8 cellular contexts compared by ENCODE assay signal in genomic region chr17:10697092-10698081, GRCh38. TPM values are rescaled to one million over a fixed set of nuclear protein-coding genes. Genes with fewer than 3 reads are reported as not detected.
DNase-seq lines count a peak whose midpoint lies in the region; ATAC-seq, FAIRE-seq and TF ChIP-seq lines count a peak whose summit lies in the region.

Gene ADPRM (plus strand): TSS chr17:10697594. CDS start chr17:10704927, 7,333 bp downstream.
Gene SCO1 (minus strand): TSS chr17:10697533. CDS start chr17:10697507, 26 bp downstream.

- TF ChIP-seq RAD21 in H1 (IDR thresholded peaks at IDR 0.05 in 1 of 2, conservative IDR thresholded peaks at IDR 0.05 in 1 of 2; ENCODE audit: low read depth in 2 of 2, low read length in 2 of 2) = peak in 1 of 2 experiments; percentile 22; a peak in 2 of 4 replicates

- no peak within 1 kb of the TSS for H2BK12ac ChIP-seq in H1 (ENCODE audit: low read depth, low read length)

- no peaks in the 10 kb centered on the region for H3K9me3 ChIP-seq in H1 (ENCODE audit: insufficient read depth in 2 of 2, low read depth in 1 of 2, low read length in 1 of 2)

- no peaks in the 10 kb centered on the region for H3K9me3 Mint-ChIP-seq in memory B cell

- peak within 1 kb of the TSS; percentile 85 for H3K27ac ChIP-seq in H1 (ENCODE audit: low read depth, low read length)

- H3K36me3 Mint-ChIP-seq in memory B cell = peaks cover 14% of the 10 kb centered on the region

- H3K79me2 ChIP-seq in H1 (ENCODE audit: control insufficient read depth in 1 of 2, insufficient read depth in 2 of 2, low read length in 2 of 2) = peaks cover 8 to 57% of the 10 kb centered on the region in 2 experiments

- H3K4me3 ChIP-seq in H1 (ENCODE audit: extremely low read depth in 1 of 4, insufficient read depth in 2 of 4, low read depth in 3 of 4, low read length in 4 of 4) = peak within 1 kb of the TSS; percentile 76 to 97 (median 84)

- peak within 1 kb of the TSS; percentile 84 for H3K4ac ChIP-seq in H1 (replicated peaks; ENCODE audit: insufficient read length, low read depth, low read length)

- no peak within 1 kb of the TSS for H3K14ac ChIP-seq in H1 (ENCODE audit: insufficient read length)

- ATAC-seq in GM19468 (IDR thresholded peaks at IDR 0.05; ENCODE audit: extremely low read depth, unreplicated experiment) (peak; percentile 95), memory B cell (ENCODE audit: low read depth) (peak; percentile 94)

- H3K27me3 ChIP-seq in H1 (replicated peaks in 1 of 4; ENCODE audit: control insufficient read depth in 3 of 4, extremely low read depth in 1 of 4, insufficient read depth in 3 of 4, low read length in 3 of 4) = no peaks in the 10 kb centered on the region

- H3K23me2 ChIP-seq in H1 (ENCODE audit: low read depth, low read length) = peaks cover 3% of the 10 kb centered on the region; the same call in 1 of the 2 replicates

- H2BK5ac ChIP-seq in H1 (ENCODE audit: low read depth, low read length) = peak within 1 kb of the TSS; percentile 66; the same call in 1 of the 2 replicates

- H2AFZ ChIP-seq in H1 (ENCODE audit: low read length) = peak within 1 kb of the TSS; percentile 51; the same call in 1 of the 2 replicates

- H2AK5ac ChIP-seq in H1 (ENCODE audit: low read depth, low read length) = 0 out of 2 replicates have a peak within 1 kb of the TSS, but pooled peaks have one; percentile 27

- no peak for FAIRE-seq in H1 (lab: Jason Lieb, UNC)

- peak within 1 kb of the TSS; percentile 79 to 91 for H3K4me2 ChIP-seq in H1 (ENCODE audit: insufficient read depth in 1 of 2, low read depth in 2 of 2, low read length in 2 of 2)

- peak within 1 kb of the TSS; percentile 72 for H4K5ac ChIP-seq in H1 (ENCODE audit: insufficient read length, low read depth, low read length)

- H3K36me3 ChIP-seq in H1 (ENCODE audit: control insufficient read depth in 2 of 4, insufficient read depth in 4 of 4, low read length in 3 of 4) = peaks cover 0 to 35% (median 16%) of the 10 kb centered on the region in 4 experiments; a peak in 6 of 8 replicates

- no peak for TF ChIP-seq EP300 in H1 (IDR thresholded peaks at IDR 0.05; ENCODE audit: borderline replicate concordance in 1 of 2, low read depth in 2 of 2, low read length in 2 of 2)

- peak within 1 kb of the TSS; percentile 71 to 92 (median 90) for H3K9ac ChIP-seq in H1 (replicated peaks in 1 of 4; ENCODE audit: extremely low read depth in 1 of 4, low read depth in 3 of 4, low read length in 3 of 4)

- WGBS in H1 (ENCODE audit: extremely low coverage in 1 of 2, insufficient coverage in 1 of 2, insufficient read length in 1 of 2, insufficient replicate concordance in 2 of 2, low coverage in 1 of 2, low lambda C conversion rate in 2 of 2, missing lambda C conversion rate in 1 of 2), 2 experiments = 2% methylated on average over 52 of the region's 84 CpGs; no CpG with 5 or more reads in 1 of the 2 experiments

- DNase-seq in COR-L47 (lab: John Stamatoyannopoulos, UW) (peak; percentile 70), HS-5 (ENCODE audit: low read depth) (peak; percentile 83), NOMO-1 (lab: John Stamatoyannopoulos, UW; ENCODE audit: unreplicated experiment in 2 of 2) (peak; percentile 91 to 96), H1 (ENCODE audit: low read depth in 1 of 2, low spot score in 2 of 2) (peak; percentile 81 to 90), memory B cell (ENCODE audit: low spot score in 2 of 2) (peak; percentile 83 to 84)
- DNase-seq in activated CD8-positive, alpha-beta memory T cell treated with anti-CD3 and anti-CD28 coated beads for 48 hours (ENCODE audit: low read depth in 2 of 3, low spot score in 2 of 3) = peak; percentile 77 to 81 (median 81)
- peak; percentile 80 for DNase-seq in stimulated activated CD8-positive, alpha-beta memory T cell treated with anti-CD3 and anti-CD28 coated beads, Interleukin-12 subunit alpha, Interleukin-12 subunit beta, amount 100 ng/mL, for 24 hours (ENCODE audit: extremely low read depth)

- CTCF ChIA-PET in H1 (lab: Charles Lee; ENCODE audit: partially characterized antibody) = interaction anchor here (1.6 to 2.5 kb wide), 3 partner anchors 39 to 68 kb away, joined by 4 to 9 read pairs (median 7); no protein-coding TSS in a partner anchor

- peak within 1 kb of the TSS; percentile 97 for H3K4me3 Mint-ChIP-seq in memory B cell

- H2BK120ac ChIP-seq in H1 (replicated peaks; ENCODE audit: low read depth, low read length) = no peak within 1 kb of the TSS

- peak; percentile 21 to 62 (median 30) for TF ChIP-seq CTCF in H1 (IDR thresholded peaks at IDR 0.05; ENCODE audit: control extremely low read depth in 1 of 3, insufficient read depth in 1 of 3, low read depth in 1 of 3, low read length in 3 of 3)

- H4K8ac ChIP-seq in H1 (ENCODE audit: extremely low read depth, insufficient read depth, low read length) = peak within 1 kb of the TSS; percentile 91

- H3K23ac ChIP-seq in H1 (ENCODE audit: insufficient read length) = no peak within 1 kb of the TSS

- peak within 1 kb of the TSS; percentile 97 for H3K56ac ChIP-seq in H1 (replicated peaks; ENCODE audit: insufficient read length, low read depth, low read length)

- H3K27ac Mint-ChIP-seq in memory B cell = peak within 1 kb of the TSS; percentile 98

- H3K27me3 Mint-ChIP-seq in memory B cell = no peaks in the 10 kb centered on the region

- POLR2A ChIA-PET in H1 (lab: Charles Lee; ENCODE audit: partially characterized antibody) = interaction anchor here (1.0 to 2.2 kb wide), 5 partner anchors 8 to 36 kb away, joined by 3 to 9 read pairs (median 3); partner anchors contain the start of gene TMEM220

- peaks cover 0 to 5% of the 10 kb centered on the region in 2 experiments for H4K20me1 ChIP-seq in H1 (replicated peaks in 1 of 2; ENCODE audit: control insufficient read depth in 1 of 2, insufficient read depth in 2 of 2, low read length in 2 of 2)

- peak within 1 kb of the TSS; percentile 85 for H3K18ac ChIP-seq in H1 (ENCODE audit: extremely low read depth, low read length)

- H2BK15ac ChIP-seq in H1 (ENCODE audit: low read length) = no peak within 1 kb of the TSS

- TF ChIP-seq POLR2A in H1 (IDR thresholded peaks at IDR 0.05; ENCODE audit: control extremely low read depth in 1 of 2, low read depth in 2 of 2, low read length in 2 of 2) = peak in 1 of 2 experiments; percentile 97; a peak in 2 of 3 replicates

- H4K91ac ChIP-seq in H1 (replicated peaks; ENCODE audit: insufficient read length, low read length) = peak within 1 kb of the TSS; percentile 1

- H3K4me1 ChIP-seq in H1 (replicated peaks in 1 of 4; ENCODE audit: control insufficient read depth in 3 of 4, insufficient read depth in 4 of 4, low read length in 3 of 4) = no peaks in the 10 kb centered on the region

- peaks cover 2% of the 10 kb centered on the region; the same call in 1 of the 2 replicates for H3K79me1 ChIP-seq in H1 (ENCODE audit: low read depth, low read length)

- no peak within 1 kb of the TSS for H2BK20ac ChIP-seq in H1 (ENCODE audit: low read length)

- peaks cover 22% of the 10 kb centered on the region for H3K4me1 Mint-ChIP-seq in memory B cell

TF ChIP-seq in H1, 55 proteins besides CTCF, POLR2A, EP300 and RAD21 (continues in another document):
- peak; percentile 96 for TF ChIP-seq GABPA (IDR thresholded peaks at IDR 0.05; ENCODE audit: borderline replicate concordance, insufficient read depth, low read length)
- peak in 1 of 2 experiments; percentile 78; a peak in 2 of 4 replicates for TF ChIP-seq SIN3A (conservative IDR thresholded peaks at IDR 0.05 in 1 of 2, IDR thresholded peaks at IDR 0.05 in 1 of 2; ENCODE audit: low read depth in 1 of 2, low read length in 2 of 2)
- peak; percentile 66 for TF ChIP-seq TAF7 (optimal IDR thresholded peaks at IDR 0.05; ENCODE audit: borderline replicate concordance, low read depth, low read length)
- peak; percentile 25; the same call in 1 of the 2 replicates for TF ChIP-seq CREB1 (IDR thresholded peaks at IDR 0.05)
- TF ChIP-seq KDM5A (IDR thresholded peaks at IDR 0.05; ENCODE audit: low read length) = 0 out of 2 replicates have a peak, but pooled peaks have one; percentile 35
- TF ChIP-seq ATF3 (IDR thresholded peaks at IDR 0.05; ENCODE audit: insufficient read depth, low read depth, low read length) = no peak
- 0 out of 2 replicates have a peak, but pooled peaks have one; percentile 32 for TF ChIP-seq SP1 (IDR thresholded peaks at IDR 0.05; ENCODE audit: low read depth, low read length)
- peak; percentile 87 for TF ChIP-seq TBP (IDR thresholded peaks at IDR 0.05; ENCODE audit: low read depth, low read length)
- TF ChIP-seq E2F6 (IDR thresholded peaks at IDR 0.05) = no peak; the same call in 1 of the 2 replicates
- peak in 1 of 2 experiments; percentile 89; a peak in 2 of 4 replicates for TF ChIP-seq HDAC2 (IDR thresholded peaks at IDR 0.05; ENCODE audit: borderline replicate concordance in 1 of 2, low read depth in 2 of 2, low read length in 2 of 2)

RNA-seq across cellular contexts. Expression of gene ADPRM, which starts in this region (rescaled TPM):
- 6.0 and 6.7 TPM in 2 replicates for total RNA-seq in H1 (2021; fragmentation: NEBNext Ultra II Directional; extraction: Animal tissue kit (Norgen Biotek cat#: 25700))
- polyA plus RNA-seq in H1 (2011; rRNA removed) = 4.6 and 7.9 TPM in 2 replicates
- polyA plus RNA-seq in H1 (2011; cell fraction: cytosol; rRNA removed) = 7.0 TPM
- polyA plus RNA-seq in H1 (2011; cell fraction: nucleus; rRNA removed) = 2.3 TPM
- polyA plus RNA-seq in H1 (2012, experiment 1 of 2) = 6.5 to 10.8 TPM (median 7.0 TPM) in 4 replicates
- polyA plus RNA-seq in H1 (2012, experiment 2 of 2) = 0.98 TPM
- 6.1 TPM for polyA plus RNA-seq in H1 (2013, experiment 1 of 2)
- 5.7 TPM for polyA plus RNA-seq in H1 (2013, experiment 2 of 2)
- 7.6 and 10.8 TPM in 2 replicates for polyA minus RNA-seq in H1 (2011; rRNA and poly(A)+ RNA removed)
- polyA minus RNA-seq in H1 (2011; cell fraction: cytosol; rRNA and poly(A)+ RNA removed) = 3.4 TPM
- 8.0 TPM for polyA minus RNA-seq in H1 (2011; cell fraction: nucleus; rRNA and poly(A)+ RNA removed)

RNA-seq across cellular contexts. Expression of gene SCO1, which starts in this region (rescaled TPM):
- 60.3 and 61.8 TPM in 2 replicates for total RNA-seq in H1 (2021; fragmentation: NEBNext Ultra II Directional; extraction: Animal tissue kit (Norgen Biotek cat#: 25700))
- 16.6 and 18.7 TPM in 2 replicates for polyA plus RNA-seq in H1 (2011; rRNA removed)
- polyA plus RNA-seq in H1 (2011; cell fraction: cytosol; rRNA removed) = 24.3 TPM
- 34.1 TPM for polyA plus RNA-seq in H1 (2011; cell fraction: nucleus; rRNA removed)
- polyA plus RNA-seq in H1 (2012, experiment 1 of 2) = 26.2 to 37.1 TPM (median 31.3 TPM) in 4 replicates
- 7.5 TPM for polyA plus RNA-seq in H1 (2012, experiment 2 of 2)
- polyA plus RNA-seq in H1 (2013, experiment 1 of 2) = 24.2 TPM
- 28.4 TPM for polyA plus RNA-seq in H1 (2013, experiment 2 of 2)
- 19.4 and 25.1 TPM in 2 replicates for polyA minus RNA-seq in H1 (2011; rRNA and poly(A)+ RNA removed)
- polyA minus RNA-seq in H1 (2011; cell fraction: cytosol; rRNA and poly(A)+ RNA removed) = 36.3 TPM
- polyA minus RNA-seq in H1 (2011; cell fraction: nucleus; rRNA and poly(A)+ RNA removed) = 74.1 TPM

Comparison
In these comparisons a context has a peak if more than half of its experiments do, and no peak if none do; other contexts are left out.
1. Peak in every context shown above with its lines: DNase-seq, ATAC-seq, H3K4me3 ChIP-seq and H3K27ac ChIP-seq.